24 cellular contexts compared by ENCODE assay signal in genomic region chr14:23543403-23543802, GRCh38. TPM values are rescaled to one million over a fixed set of nuclear protein-coding genes. Genes with fewer than 3 reads are reported as not detected.
DNase-seq lines count a peak whose midpoint lies in the region; ATAC-seq and TF ChIP-seq lines count a peak whose summit lies in the region.
"Had no signal": no experiment of that assay in that cellular context is flagged by ENCODE, and none has a peak within 500 bp of the region (broad histone marks: within the 10 kb centered on the region; RNA-seq: fewer than 3 reads in every experiment).

No MANE protein-coding gene starts in this region.

- no peak for DNase-seq in GM23338 (ENCODE audit: low spot score)
- DNase-seq in WTC11 (ENCODE audit: low spot score): no peak
- DNase-seq in chondrocyte (ENCODE audit: low spot score): peak; percentile 37
- DNase-seq in kidney tubule cell (ENCODE audit: low spot score): peak; percentile 19
- no peak for DNase-seq in T-helper 1 cell
- no peak for DNase-seq in MCF 10A (ENCODE audit: unreplicated experiment)
- no peak for DNase-seq in NCI-H1092 (lab: John Stamatoyannopoulos, UW)
- no peak for DNase-seq in NCI-H345 (lab: John Stamatoyannopoulos, UW)
- DNase-seq: 8988T; ACHN; AML-193; BE2C; CD4-positive, alpha-beta T cell; CD8-positive, alpha-beta memory T cell; DMS 273 treated with DMSO at 0.1 percent for 48 hours; DMS79; EL; GF-D8; HFFc6 had no signal

- TF ChIP-seq CTCF in GM23338 (conservative IDR thresholded peaks at IDR 0.05; ENCODE audit: low read depth in 2 of 2) (no peak), WTC11 (IDR thresholded peaks at IDR 0.05) (no peak), chondrocyte (IDR thresholded peaks at IDR 0.05) (no peak), MCF 10A (IDR thresholded peaks at IDR 0.05; ENCODE audit: unreplicated experiment) (no peak)

- peaks cover 75% of the 10 kb centered on the region for H3K4me1 ChIP-seq in GM23338 (ENCODE audit: insufficient read depth)
- H3K4me1 ChIP-seq: A549 had no signal

- ATAC-seq in GM23338 (no peak), WTC11 (no peak)
- ATAC-seq: A549 had no signal

- CTCF ChIA-PET in WTC11 (lab: Charles Lee) (interaction anchor here (0.6 to 7.8 kb wide), 5 partner anchors 15 to 61 kb away, joined by 3 to 101 read pairs (median 8); no protein-coding TSS in a partner anchor), MCF 10A (lab: Yijun Ruan, JAX) (interaction anchor here (1.3 to 2.2 kb wide), 2 partner anchors 16 to 19 kb away, joined by 5 to 13 read pairs; no protein-coding TSS in a partner anchor)

- POLR2A ChIA-PET in WTC11 (lab: Charles Lee) (no interaction called here), MCF 10A (lab: Yijun Ruan, JAX) (interaction anchor here (0.9 kb wide), 1 partner anchor 17 kb away, joined by 3 read pairs; no protein-coding TSS in a partner anchor)

- no peaks in the 10 kb centered on the region for H3K9me2 ChIP-seq in GM23338 (ENCODE audit: insufficient read depth)

- no peaks in the 10 kb centered on the region for H4K20me1 ChIP-seq in GM23338 (replicated peaks; ENCODE audit: insufficient read depth)
- H4K20me1 ChIP-seq: BLaER1 treated with 17β-estradiol and CSF1 and Interleukin-3, amounts not matched to agents 10 nM and 100 nM had no signal

- H3K36me3 Mint-ChIP-seq in GM23338 (ENCODE audit: low read depth): peaks cover 41% of the 10 kb centered on the region
- peaks cover 12% of the 10 kb centered on the region for H3K36me3 Mint-ChIP-seq in WTC11
- H3K36me3 Mint-ChIP-seq in chondrocyte (ENCODE audit: low read depth): peaks cover 5% of the 10 kb centered on the region
- no peaks in the 10 kb centered on the region for H3K36me3 Mint-ChIP-seq in MCF 10A (ENCODE audit: insufficient read depth, unreplicated experiment)
- H3K36me3 Mint-ChIP-seq: CD14-positive monocyte; CD8-positive, alpha-beta memory T cell had no signal

- peaks cover 51% of the 10 kb centered on the region for H3K79me2 ChIP-seq in GM23338 (replicated peaks; ENCODE audit: insufficient read depth)

- H3K36me3 ChIP-seq in GM23338 (ENCODE audit: insufficient read depth): no peaks in the 10 kb centered on the region
- H3K36me3 ChIP-seq: BE2C, HAP-1 had no signal

- H3K27me3 Mint-ChIP-seq in GM23338 (ENCODE audit: insufficient read depth, low read depth, poor library complexity) (peaks cover 15% of the 10 kb centered on the region), WTC11 (ENCODE audit: low read depth) (no peaks in the 10 kb centered on the region), chondrocyte (ENCODE audit: low read depth) (no peaks in the 10 kb centered on the region), MCF 10A (ENCODE audit: insufficient read depth, unreplicated experiment) (no peaks in the 10 kb centered on the region)

- H3K4me1 Mint-ChIP-seq in GM23338: peaks cover 41% of the 10 kb centered on the region
- peaks cover 36% of the 10 kb centered on the region for H3K4me1 Mint-ChIP-seq in WTC11
- H3K4me1 Mint-ChIP-seq in chondrocyte (ENCODE audit: low read depth): peaks cover 11% of the 10 kb centered on the region
- peaks cover 10% of the 10 kb centered on the region for H3K4me1 Mint-ChIP-seq in MCF 10A (ENCODE audit: insufficient read depth, unreplicated experiment)
- H3K4me1 Mint-ChIP-seq: CD8-positive, alpha-beta memory T cell had no signal

- H3K27ac ChIP-seq in GM23338 (ENCODE audit: low read depth): peak overlapping the region; percentile 42; the same call in 1 of the 2 replicates
- H3K27ac ChIP-seq: A549; BLaER1 treated with 17β-estradiol and CSF1 and Interleukin-3, amounts not matched to agents 10 nM and 100 nM had no signal

- H3K4me2 ChIP-seq in GM23338: no peak overlapping the region
- H3K4me2 ChIP-seq: A549; BLaER1 treated with 17β-estradiol and CSF1 and Interleukin-3, amounts not matched to agents 10 nM and 100 nM had no signal

- no peak overlapping the region for H3K4me3 ChIP-seq in GM23338
- H3K4me3 ChIP-seq: A549; BLaER1 treated with 17β-estradiol and CSF1 and Interleukin-3, amounts not matched to agents 10 nM and 100 nM; HAP-1 had no signal

- H3K4me3 Mint-ChIP-seq in GM23338: no peak overlapping the region; the same call in 2 of the 3 replicates
- no peak overlapping the region for H3K4me3 Mint-ChIP-seq in WTC11
- H3K4me3 Mint-ChIP-seq in chondrocyte (ENCODE audit: unreplicated experiment): no peak overlapping the region
- no peak overlapping the region for H3K4me3 Mint-ChIP-seq in MCF 10A (ENCODE audit: unreplicated experiment)
- H3K4me3 Mint-ChIP-seq: CD4-positive, alpha-beta T cell; CD8-positive, alpha-beta memory T cell; HFFc6 had no signal

- intact Hi-C loops in MCF 10A (cut with micrococcal nuclease): no loop called here

- no peaks in the 10 kb centered on the region for H3K27me3 ChIP-seq in GM23338 (ENCODE audit: insufficient read depth)
- H3K27me3 ChIP-seq: BE2C; BLaER1 treated with 17β-estradiol and CSF1 and Interleukin-3, amounts not matched to agents 10 nM and 100 nM had no signal

- no TSS peak for BruUV-seq in MCF 10A (replicated peaks; lab: Mats Ljungman, UMichigan)

- H2AFZ ChIP-seq in GM23338: no peak overlapping the region

- H3K27ac Mint-ChIP-seq in GM23338 (peak overlapping the region; percentile 12; the same call in 1 of the 2 replicates), WTC11 (peak overlapping the region; percentile 85), chondrocyte (ENCODE audit: unreplicated experiment) (no peak overlapping the region), MCF 10A (ENCODE audit: low read depth, unreplicated experiment) (no peak overlapping the region)
- H3K27ac Mint-ChIP-seq: CD14-positive monocyte; CD4-positive, alpha-beta T cell; HFFc6 had no signal

- peaks cover 15% of the 10 kb centered on the region for H3F3A ChIP-seq in GM23338 (replicated peaks; ENCODE audit: low read depth)

- H3K9me3 Mint-ChIP-seq in GM23338 (no peaks in the 10 kb centered on the region; the same call in 2 of the 3 replicates), WTC11 (no peaks in the 10 kb centered on the region), chondrocyte (ENCODE audit: low read depth) (no peaks in the 10 kb centered on the region), MCF 10A (ENCODE audit: unreplicated experiment) (no peaks in the 10 kb centered on the region)
- H3K9me3 Mint-ChIP-seq: CD14-positive monocyte; CD4-positive, alpha-beta T cell; CD8-positive, alpha-beta memory T cell; HFFc6 had no signal

TF ChIP-seq in WTC11, 78 proteins besides CTCF, POLR2A, EP300 and RAD21 (continues in another document):
- TF ChIP-seq AR (CRISPR knock-in tag; IDR thresholded peaks at IDR 0.05) (no peak), ZNF138 (CRISPR knock-in tag; conservative IDR thresholded peaks at IDR 0.05) (no peak), NR2C2 (CRISPR knock-in tag; IDR thresholded peaks at IDR 0.05) (no peak), TCF7 (CRISPR knock-in tag; IDR thresholded peaks at IDR 0.05; ENCODE audit: low read depth) (no peak)

RNA-seq across cellular contexts. Expression of gene ZFHX2, which starts 8.2 kb away (rescaled TPM):
- total RNA-seq in GM23338 (2014; rRNA removed; shearing (Covaris generic)): 9.9 and 11.6 TPM in 2 replicates
- polyA plus RNA-seq in GM23338 (2016; fragmentation: Nextera tagmentation; extraction: Ambion mirVana): 18.5 and 22.4 TPM in 2 replicates
- total RNA-seq in WTC11 (2021): 16.4 to 26.2 TPM (median 25.7 TPM) in 3 replicates
- 5.9 to 11.8 TPM (median 9.8 TPM) in 3 replicates for total RNA-seq in chondrocyte
- 1.8 and 2.1 TPM in 2 replicates for total RNA-seq in MCF 10A (2022)
- polyA plus RNA-seq: CD8-positive, alpha-beta memory T cell had no signal

RNA-seq across cellular contexts. Expression of gene THTPA, which starts 12.7 kb away (rescaled TPM):
- total RNA-seq in GM23338 (2014; rRNA removed; shearing (Covaris generic)): 15.0 and 21.3 TPM in 2 replicates
- polyA plus RNA-seq in GM23338 (2016; fragmentation: Nextera tagmentation; extraction: Ambion mirVana): 6.3 and 8.6 TPM in 2 replicates
- total RNA-seq in WTC11 (2021) (20.0 to 26.2 TPM (median 25.4 TPM) in 3 replicates), chondrocyte (11.8 to 21.6 TPM (median 12.3 TPM) in 3 replicates), MCF 10A (2022) (16.8 and 22.4 TPM in 2 replicates)

RNA-seq across cellular contexts. Expression of gene AP1G2, which starts 24.2 kb away (rescaled TPM):
- total RNA-seq in GM23338 (2014; rRNA removed; shearing (Covaris generic)): 63.5 and 70.8 TPM in 2 replicates
- 53.7 and 55.3 TPM in 2 replicates for polyA plus RNA-seq in GM23338 (2016; fragmentation: Nextera tagmentation; extraction: Ambion mirVana)
- total RNA-seq in WTC11 (2021) (108 to 122 TPM (median 115 TPM) in 3 replicates), chondrocyte (16.4 to 27.3 TPM (median 18.5 TPM) in 3 replicates), MCF 10A (2022) (89.2 and 95.7 TPM in 2 replicates)

RNA-seq across cellular contexts. Expression of gene JPH4, which starts 35.2 kb away (rescaled TPM):
- total RNA-seq in GM23338 (2014; rRNA removed; shearing (Covaris generic)): 28.5 and 29.9 TPM in 2 replicates
- polyA plus RNA-seq in GM23338 (2016; fragmentation: Nextera tagmentation; extraction: Ambion mirVana): 11.0 and 11.9 TPM in 2 replicates
- 50.1 to 62.0 TPM (median 60.0 TPM) in 3 replicates for total RNA-seq in WTC11 (2021)
- total RNA-seq in chondrocyte: 0.20 TPM in 1 of 3 replicates, not detected in the others
- total RNA-seq in MCF 10A (2022): not detected in 2 replicates
- total RNA-seq: CD4-positive, alpha-beta T cell; H4; HFFc6 had no signal
- polyA plus RNA-seq: CD8-positive, alpha-beta memory T cell had no signal

Comparison
In these comparisons a context has a peak if more than half of its experiments do, and no peak if none do; other contexts are left out.
1. DNase-seq: peak in chondrocyte (single experiment) and kidney tubule cell (single experiment); none in GM23338 (single experiment), WTC11 (single experiment), T-helper 1 cell (0 of 5), MCF 10A (single experiment), NCI-H1092 (single experiment) and NCI-H345 (single experiment).
2. H3K27ac Mint-ChIP-seq: peak in GM23338 (single experiment) and WTC11 (single experiment); none in chondrocyte (single experiment) and MCF 10A (single experiment).